ENCODE assay signal across 8 cellular contexts in the genomic region with DNA sequence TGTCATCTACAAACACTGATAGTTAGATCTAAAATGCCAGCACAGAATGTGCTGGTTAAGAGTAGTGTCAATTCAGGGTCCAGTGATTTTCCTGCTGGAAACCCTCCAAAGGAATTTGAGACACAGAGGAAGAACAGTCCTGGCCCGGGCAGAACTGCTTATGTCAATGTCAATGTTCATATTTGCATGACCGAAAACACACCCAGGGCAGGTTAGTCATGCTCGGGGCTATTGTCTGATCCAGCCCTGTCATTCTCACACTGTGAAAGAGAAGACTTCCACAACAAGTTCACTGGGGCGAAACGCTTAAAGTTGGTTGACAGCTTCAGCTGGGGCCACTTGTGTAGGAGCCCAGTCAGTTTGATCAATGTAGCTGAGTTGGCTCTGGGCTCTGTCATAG.
DNase-seq lines count a peak whose midpoint lies in the region; ATAC-seq and TF ChIP-seq lines count a peak whose summit lies in the region.

No MANE protein-coding gene starts in this region.

- H3K4me1 ChIP-seq in SJCRH30 (no peaks in the 10 kb centered on the region), psoas muscle (no peaks in the 10 kb centered on the region), Caco-2 (no peaks in the 10 kb centered on the region)

- H3K36me3 ChIP-seq in SJCRH30 (no peaks in the 10 kb centered on the region), psoas muscle (ENCODE audit: insufficient read depth in 1 of 2, low read depth in 1 of 2) (no peaks in the 10 kb centered on the region), Caco-2 (ENCODE audit: control insufficient read depth, insufficient read depth, low read length) (no peaks in the 10 kb centered on the region)

- H3K27ac ChIP-seq in SJCRH30 = no peak overlapping the region
- no peak overlapping the region for H3K27ac ChIP-seq in psoas muscle

- H3K4me1 Mint-ChIP-seq in activated T-cell treated with anti-CD3 and anti-CD28 coated beads, Interleukin-2, amount 50 U/mL, for 4 hours (ENCODE audit: low read depth) = no peaks in the 10 kb centered on the region
- no peaks in the 10 kb centered on the region for H3K4me1 Mint-ChIP-seq in Caco-2 (ENCODE audit: low read depth, unreplicated experiment)

- H3K4me3 Mint-ChIP-seq in activated T-cell treated with anti-CD3 and anti-CD28 coated beads, Interleukin-2, amount 50 U/mL, for 4 hours = no peak overlapping the region
- no peak overlapping the region for H3K4me3 Mint-ChIP-seq in Caco-2 (ENCODE audit: unreplicated experiment)

- H3K9me3 Mint-ChIP-seq in activated T-cell treated with anti-CD3 and anti-CD28 coated beads, Interleukin-2, amount 50 U/mL, for 4 hours = no peaks in the 10 kb centered on the region
- H3K9me3 Mint-ChIP-seq in Caco-2 (ENCODE audit: unreplicated experiment) = peaks cover 8% of the 10 kb centered on the region

- ATAC-seq in GM19035 (IDR thresholded peaks at IDR 0.05; ENCODE audit: unreplicated experiment) (peak; percentile 92), HG03064 (IDR thresholded peaks at IDR 0.05; ENCODE audit: low read depth, unreplicated experiment) (peak; percentile 83), psoas muscle (peak in 3 of 4 donors; percentile 60 to 84 (median 66))
- no peak for ATAC-seq in activated T-cell treated with anti-CD3 and anti-CD28 coated beads, Interleukin-2, amount 50 U/mL, for 4 hours

- no peak overlapping the region for H3K27ac Mint-ChIP-seq in Caco-2 (ENCODE audit: unreplicated experiment)

- H3K27me3 ChIP-seq in SJCRH30 (no peaks in the 10 kb centered on the region), psoas muscle (ENCODE audit: insufficient read depth in 3 of 3, low read length in 2 of 3) (no peaks in the 10 kb centered on the region), Caco-2 (replicated peaks; ENCODE audit: control insufficient read depth, insufficient read depth, low read length) (no peaks in the 10 kb centered on the region)

- CTCF ChIA-PET in Caco-2 (lab: Charles Lee) = no interaction called here

- TF ChIP-seq CTCF in psoas muscle (IDR thresholded peaks at IDR 0.05) = no peak
- TF ChIP-seq CTCF in Caco-2 (IDR thresholded peaks at IDR 0.05; ENCODE audit: insufficient read depth in 1 of 2, low read depth in 1 of 2, low read length in 1 of 2, severe bottlenecking in 1 of 2, unreplicated experiment in 1 of 2) = no peak

- H3K27me3 Mint-ChIP-seq in activated T-cell treated with anti-CD3 and anti-CD28 coated beads, Interleukin-2, amount 50 U/mL, for 4 hours (ENCODE audit: low read depth) = peaks cover 4% of the 10 kb centered on the region
- no peaks in the 10 kb centered on the region for H3K27me3 Mint-ChIP-seq in Caco-2 (ENCODE audit: insufficient read depth, unreplicated experiment)

- no peaks in the 10 kb centered on the region for H3K9me3 ChIP-seq in SJCRH30 (replicated peaks)
- no peaks in the 10 kb centered on the region for H3K9me3 ChIP-seq in psoas muscle
- no peaks in the 10 kb centered on the region for H3K9me3 ChIP-seq in Caco-2

- WGBS in psoas muscle, 3 donors = 25 to 35% (median 33%) methylated on average over 5 of the region's 5 CpGs

- BruUV-seq in Caco-2 (replicated peaks; lab: Mats Ljungman, UMichigan) = no TSS peak

- no peaks in the 10 kb centered on the region for H3K36me3 Mint-ChIP-seq in activated T-cell treated with anti-CD3 and anti-CD28 coated beads, Interleukin-2, amount 50 U/mL, for 4 hours (ENCODE audit: insufficient read depth)
- no peaks in the 10 kb centered on the region for H3K36me3 Mint-ChIP-seq in Caco-2 (ENCODE audit: insufficient read depth, unreplicated experiment)

- POLR2A ChIA-PET in Caco-2 (lab: Charles Lee) = interaction anchor here (0.6 kb wide), 1 partner anchor 81 kb away, joined by 4 read pairs; no protein-coding TSS in a partner anchor

- intact Hi-C loops in psoas muscle (cut with DNase I) = no loop called here
- intact Hi-C loops in Caco-2 (cut with micrococcal nuclease; ENCODE audit: unreplicated experiment) = no loop called here

- H3K4me3 ChIP-seq in SJCRH30 (no peak overlapping the region), psoas muscle (no peak overlapping the region), Caco-2 (ENCODE audit: low read depth, low read length) (no peak overlapping the region)

- DNase-seq in SJCRH30 (peak; percentile 24 to 52), psoas muscle (no peak), GDM1 (lab: John Stamatoyannopoulos, UW) (no peak), 8988T (no peak), Caco-2 (no peak)
- no peak for DNase-seq in activated T-cell treated with anti-CD3 and anti-CD28 coated beads, Interleukin-2, amount 50 U/mL, for 4 hours

Comparison
In these comparisons a context has a peak if more than half of its experiments do, and no peak if none do; other contexts are left out.
1. ATAC-seq: peak in GM19035 (single experiment), HG03064 (single experiment) and psoas muscle (3 of 4); none in activated T-cell treated with anti-CD3 and anti-CD28 coated beads, Interleukin-2, amount 50 U/mL, for 4 hours (0 of 2).
2. DNase-seq: peak in SJCRH30 (2 of 2); none in psoas muscle (0 of 2), activated T-cell treated with anti-CD3 and anti-CD28 coated beads, Interleukin-2, amount 50 U/mL, for 4 hours (single experiment), GDM1 (single experiment), 8988T (single experiment) and Caco-2 (0 of 2).